Comparison of ENCODE assay signal across 16 cellular contexts in genomic region chr22:43078522-43078921, GRCh38. TPM values are rescaled to one million over a fixed set of nuclear protein-coding genes. Genes with fewer than 3 reads are reported as not detected.
DNase-seq lines count a peak whose midpoint lies in the region; ATAC-seq, FAIRE-seq and TF ChIP-seq lines count a peak whose summit lies in the region.
"Had no signal": no experiment of that assay in that cellular context is flagged by ENCODE, and none has a peak within 500 bp of the region (broad histone marks: within the 10 kb centered on the region; RNA-seq: fewer than 3 reads in every experiment).

No MANE protein-coding gene starts in this region.

- H3K9me3 ChIP-seq in HCT116 (ENCODE audit: control insufficient read depth in 1 of 2, insufficient read depth in 1 of 2, low read depth in 1 of 2, low read length in 2 of 2) (no peaks in the 10 kb centered on the region), K562 (replicated peaks; ENCODE audit: control insufficient read depth, insufficient read depth, low read depth, low read length) (no peaks in the 10 kb centered on the region), liver (ENCODE audit: control insufficient read depth in 4 of 4, low read length in 3 of 4) (no peaks in the 10 kb centered on the region), OCI-LY7 (ENCODE audit: low read length) (no peaks in the 10 kb centered on the region), testis (no peaks in the 10 kb centered on the region)
- H3K9me3 ChIP-seq: HAP-1, MG63 had no signal

- WGBS in K562 (ENCODE audit: insufficient coverage, low coverage, missing lambda C conversion rate), result 6% methylated on average over 5 of the region's 12 CpGs
- 57% methylated on average over 12 of the region's 12 CpGs for WGBS in liver
- WGBS in testis, 2 donors, result 85 to 91% methylated on average over 10 to 12 of the region's 12 CpGs

- intact Hi-C loops in HCT116 (cut with micrococcal nuclease), result no loop called here
- intact Hi-C loops in K562 (cut with micrococcal nuclease), result no loop called here
- intact Hi-C loops in OCI-LY7 (cut with micrococcal nuclease; ENCODE audit: unreplicated experiment), result no loop called here
- intact Hi-C loops in testis (cut with DNase I; ENCODE audit: low total_unique reads), result no loop called here

- H3K9me2 ChIP-seq in HCT116 (ENCODE audit: insufficient read depth), result no peaks in the 10 kb centered on the region
- no peaks in the 10 kb centered on the region for H3K9me2 ChIP-seq in OCI-LY7 (ENCODE audit: insufficient read depth, low read length)

- H3K4me2 ChIP-seq in HCT116 (ENCODE audit: low read length), result peak overlapping the region; percentile 57
- H3K4me2 ChIP-seq in K562 (ENCODE audit: insufficient read depth, low read length), result no peak overlapping the region
- no peak overlapping the region for H3K4me2 ChIP-seq in OCI-LY7 (ENCODE audit: low read length)

- H3K27ac ChIP-seq in HCT116 (ENCODE audit: low read depth, low read length) (no peak overlapping the region), K562 (ENCODE audit: extremely low read depth, low read depth, low read length) (no peak overlapping the region), liver (ENCODE audit: low read depth in 1 of 2, low read length in 2 of 2) (no peak overlapping the region), OCI-LY7 (ENCODE audit: low read depth, low read length, poor library complexity, severe bottlenecking) (no peak overlapping the region), testis (no peak overlapping the region)

- H3K79me2 ChIP-seq in HCT116 (ENCODE audit: insufficient read depth, low read length) (no peaks in the 10 kb centered on the region), K562 (ENCODE audit: control insufficient read depth, insufficient read depth, low read length) (no peaks in the 10 kb centered on the region), OCI-LY7 (ENCODE audit: insufficient read depth, low read depth, low read length) (no peaks in the 10 kb centered on the region)

- BruUV-seq in HCT116 (replicated peaks; lab: Mats Ljungman, UMichigan) (no TSS peak), K562 (replicated peaks; lab: Mats Ljungman, UMichigan) (no TSS peak), OCI-LY7 (replicated peaks; lab: Mats Ljungman, UMichigan) (no TSS peak)

- peak; percentile 82 for ATAC-seq in HCT116
- ATAC-seq in K562, result 0 out of 3 replicates have a peak, but pooled peaks have one; percentile 42
- ATAC-seq in GM18909 (IDR thresholded peaks at IDR 0.05; ENCODE audit: poor library complexity, unreplicated experiment), result no peak
- ATAC-seq: CD8-positive, alpha-beta T cell had no signal

- no peaks in the 10 kb centered on the region for H3K36me3 ChIP-seq in HCT116 (ENCODE audit: control insufficient read depth in 1 of 2, insufficient read depth in 2 of 2, low read length in 2 of 2)
- no peaks in the 10 kb centered on the region for H3K36me3 ChIP-seq in K562 (ENCODE audit: control insufficient read depth, insufficient read depth, low read length)
- no peaks in the 10 kb centered on the region for H3K36me3 ChIP-seq in liver (ENCODE audit: control insufficient read depth in 4 of 4, insufficient read depth in 3 of 4, low read depth in 1 of 4, low read length in 3 of 4)
- no peaks in the 10 kb centered on the region for H3K36me3 ChIP-seq in OCI-LY7 (ENCODE audit: insufficient read depth, low read length)
- H3K36me3 ChIP-seq in testis (ENCODE audit: low read depth, missing control alignments), result no peaks in the 10 kb centered on the region
- H3K36me3 ChIP-seq: HAP-1, MG63 had no signal

- H4K20me1 ChIP-seq in HCT116 (ENCODE audit: insufficient read depth) (no peaks in the 10 kb centered on the region), K562 (replicated peaks; ENCODE audit: control insufficient read depth, insufficient read depth, low read length) (no peaks in the 10 kb centered on the region), OCI-LY7 (ENCODE audit: insufficient read depth, low read length) (no peaks in the 10 kb centered on the region)

- POLR2A ChIA-PET in HCT116 (lab: Charles Lee) (no interaction called here), K562 (lab: Yijun Ruan, JAX) (no interaction called here), OCI-LY7 (lab: Charles Lee) (no interaction called here)

- in situ Hi-C loops in Caki2 (cut with HindIII; ENCODE audit: low pct_unique_long_range_greater_than_20kb, low sequenced_read_pairs), result no loop called here
- in situ Hi-C loops in K562 (cut with MboI), result no loop called here

- CTCF ChIA-PET in HCT116 (lab: Charles Lee) (no interaction called here), K562 (lab: Yijun Ruan, JAX; ENCODE audit: low intra/inter-chr PET ratio) (no interaction called here), OCI-LY7 (lab: Charles Lee; ENCODE audit: unreplicated experiment) (no interaction called here)

- H3K27me3 ChIP-seq in HCT116 (ENCODE audit: insufficient read depth, low read length), result no peaks in the 10 kb centered on the region
- H3K27me3 ChIP-seq in K562 (ENCODE audit: control insufficient read depth in 2 of 2, insufficient read depth in 2 of 2, low read length in 2 of 2), result no peaks in the 10 kb centered on the region
- no peaks in the 10 kb centered on the region for H3K27me3 ChIP-seq in liver (ENCODE audit: control insufficient read depth in 4 of 4, insufficient read depth in 4 of 4, low read length in 3 of 4)
- no peaks in the 10 kb centered on the region for H3K27me3 ChIP-seq in testis
- H3K27me3 ChIP-seq: MG63 had no signal

- H3K9me1 ChIP-seq in K562 (ENCODE audit: control insufficient read depth, insufficient read depth, low read length), result no peaks in the 10 kb centered on the region

- RAD21 ChIA-PET in HCT116 (lab: Charles Lee; ENCODE audit: low non-redundant PET in 1 of 2, low total read pairs in 2 of 2, uncharacterized antibody in 2 of 2, unreplicated experiment in 2 of 2), result no interaction called here

- TF ChIP-seq RAD21 in HCT116 (IDR thresholded peaks at IDR 0.05; ENCODE audit: low read depth) (no peak), K562 (CRISPR knock-in tag; conservative IDR thresholded peaks at IDR 0.05 in 1 of 2, IDR thresholded peaks at IDR 0.05 in 1 of 2) (no peak), liver (IDR thresholded peaks at IDR 0.05) (no peak)

- DNase-seq in Caki2 (ENCODE audit: low read depth), result peak; percentile 26
- DNase-seq in HCT116 (ENCODE audit: low read depth, low spot score), result no peak
- DNase-seq in K562 (ENCODE audit: extremely low read depth in 1 of 4, low spot score in 3 of 4), result peak in 2 of 4 experiments; percentile 17 to 21
- DNase-seq in OCI-LY7 (ENCODE audit: low spot score), result no peak
- no peak for DNase-seq in NCI-H446 treated with DMSO at 0.1 percent for 48 hours (lab: John Stamatoyannopoulos, UW)
- no peak for DNase-seq in testis
- DNase-seq: CD8-positive, alpha-beta T cell; KBM-7; MG63; NCI-H1105; NCI-H1694 treated with DMSO at 0.1 percent for 48 hours had no signal

- H3K4me1 ChIP-seq in HCT116 (ENCODE audit: control insufficient read depth in 1 of 2, insufficient read depth in 2 of 2, low read length in 2 of 2) (peaks cover 13 to 26% of the 10 kb centered on the region in 2 experiments), K562 (replicated peaks in 1 of 2; ENCODE audit: control insufficient read depth in 2 of 2, insufficient read depth in 2 of 2, low read length in 2 of 2) (peaks cover 0 to 3% of the 10 kb centered on the region in 2 experiments; a peak in 3 of 5 replicates), liver (ENCODE audit: control insufficient read depth in 4 of 4, insufficient read depth in 4 of 4, low read length in 3 of 4) (no peaks in the 10 kb centered on the region), OCI-LY7 (ENCODE audit: insufficient read depth, low read length, poor library complexity, severe bottlenecking) (no peaks in the 10 kb centered on the region), testis (no peaks in the 10 kb centered on the region)
- H3K4me1 ChIP-seq: HAP-1 had no signal

- no peak overlapping the region; the same call in 1 of the 2 replicates for H3K9ac ChIP-seq in HCT116 (ENCODE audit: low read length)
- no peak overlapping the region for H3K9ac ChIP-seq in K562 (ENCODE audit: insufficient read depth in 1 of 2, low read depth in 2 of 2, low read length in 2 of 2)
- H3K9ac ChIP-seq in liver (ENCODE audit: low read depth in 1 of 2, low read length in 2 of 2), result no peak overlapping the region

- H3K4me3 ChIP-seq in HCT116 (replicated peaks in 1 of 2; ENCODE audit: low read depth in 1 of 2, low read length in 2 of 2), result no peak overlapping the region
- no peak overlapping the region for H3K4me3 ChIP-seq in K562
- no peak overlapping the region for H3K4me3 ChIP-seq in liver (ENCODE audit: low read depth in 1 of 3, low read length in 3 of 3)
- no peak overlapping the region for H3K4me3 ChIP-seq in OCI-LY7 (ENCODE audit: low read depth, low read length, poor library complexity, severe bottlenecking)
- no peak overlapping the region for H3K4me3 ChIP-seq in testis
- H3K4me3 ChIP-seq: HAP-1, MG63 had no signal

- H2AFZ ChIP-seq in HCT116 (ENCODE audit: low read depth, low read length, poor library complexity, severe bottlenecking), result no peak overlapping the region
- no peak overlapping the region for H2AFZ ChIP-seq in K562 (ENCODE audit: low read depth, low read length)
- no peak overlapping the region for H2AFZ ChIP-seq in OCI-LY7 (ENCODE audit: low read length)

- FAIRE-seq in K562 (lab: Jason Lieb, UNC), result no peak
- FAIRE-seq: GM18507 had no signal

- no peak for TF ChIP-seq POLR2A in HCT116 (IDR thresholded peaks at IDR 0.05; ENCODE audit: borderline replicate concordance, extremely low read depth, insufficient read depth, insufficient read length)
- no peak for TF ChIP-seq POLR2A in K562 (conservative IDR thresholded peaks at IDR 0.05)
- no peak for TF ChIP-seq POLR2A in testis (IDR thresholded peaks at IDR 0.05)

- no peak for TF ChIP-seq EP300 in K562 (IDR thresholded peaks at IDR 0.05; ENCODE audit: low read length)

- TF ChIP-seq CTCF in HCT116 (IDR thresholded peaks at IDR 0.05 in 2 of 3, conservative IDR thresholded peaks at IDR 0.05 in 1 of 3; ENCODE audit: borderline replicate concordance in 1 of 3, insufficient read depth in 1 of 3, low read depth in 2 of 3, low read length in 2 of 3) (no peak), K562 (IDR thresholded peaks at IDR 0.05 in 2 of 3, conservative IDR thresholded peaks at IDR 0.05 in 1 of 3; ENCODE audit: insufficient read depth in 2 of 3, low read depth in 1 of 3, low read length in 3 of 3) (no peak), liver (IDR thresholded peaks at IDR 0.05; ENCODE audit: low read depth, low read length, missing input control) (no peak), OCI-LY7 (conservative IDR thresholded peaks at IDR 0.05; ENCODE audit: low read length) (no peak), testis (IDR thresholded peaks at IDR 0.05) (no peak)

RNA-seq across cellular contexts. Expression of gene TTLL1, which starts 10.7 kb away (rescaled TPM):
- 7.2 and 13.0 TPM in 2 replicates for total RNA-seq in Caki2 (2014; rRNA removed; shearing (Covaris generic); ENCODE audit: low replicate concordance)
- total RNA-seq in HCT116 (2021; ENCODE audit: unreplicated experiment), result 4.3 TPM
- 6.8 and 7.4 TPM in 2 replicates for polyA plus RNA-seq in HCT116 (2012)
- total RNA-seq in K562 (2011; cell fraction: chromatin; rRNA removed; ENCODE audit: low replicate concordance), result 0.49 and 0.81 TPM in 2 replicates
- total RNA-seq in K562 (2011; cell fraction: nucleolus; rRNA removed), result 0.33 and 0.66 TPM in 2 replicates
- total RNA-seq in K562 (2011; cell fraction: nucleoplasm; rRNA removed), result 0.37 TPM in 1 of 2 replicates, not detected in the other
- total RNA-seq in K562 (2014; rRNA removed), result 0.14 and 0.29 TPM in 2 replicates
- total RNA-seq in K562 (2014; rRNA removed; fragmentation: Illumina TruSeq; extraction: Trizol), result 0.22 and 0.25 TPM in 2 replicates
- 0.19 and 0.43 TPM in 2 replicates for total RNA-seq in K562 (2015; rRNA removed; fragmentation: Illumina TruSeq; extraction: Trizol)
- 0.16 and 0.29 TPM in 2 replicates for total RNA-seq in K562 (2021)
- polyA plus RNA-seq in K562 (2011; rRNA removed), result 0.85 and 1.7 TPM in 2 replicates
- 0.94 and 2.0 TPM in 2 replicates for polyA plus RNA-seq in K562 (2011; cell fraction: cytosol; rRNA removed)
- polyA plus RNA-seq in K562 (2011; cell fraction: nucleus; rRNA removed), result 0.64 and 1.2 TPM in 2 replicates
- polyA plus RNA-seq in K562 (2012), result 0.43 and 2.2 TPM in 2 replicates
- polyA plus RNA-seq in K562 (2014; fragmentation: Illumina TruSeq; extraction: Trizol), result 0.26 and 0.36 TPM in 2 replicates
- polyA plus RNA-seq in K562 (2014; fragmentation: Nextera tagmentation; extraction: Ambion mirVana), result under 1 TPM; 0.06 to 0.08 TPM
- 0.17 and 0.76 TPM in 2 replicates for polyA plus RNA-seq in K562 (2014; rRNA removed)
- 0.63 and 1.1 TPM in 2 replicates for polyA minus RNA-seq in K562 (2011; rRNA and poly(A)+ RNA removed)
- polyA minus RNA-seq in K562 (2011; cell fraction: cytosol; rRNA and poly(A)+ RNA removed), result not detected in 2 replicates
- 0.27 and 0.44 TPM in 2 replicates for polyA minus RNA-seq in K562 (2011; cell fraction: nucleus; rRNA and poly(A)+ RNA removed)
- total RNA-seq in liver, result 1 to 10 TPM in 1 of 2 donors, under 1 TPM in 1; 0.50 to 2.2 TPM
- polyA plus RNA-seq in liver, result 1 to 10 TPM; 1.1 to 1.2 TPM
- 5.5 and 5.8 TPM in 2 replicates for total RNA-seq in OCI-LY7 (2014; rRNA removed; shearing (Covaris generic))
- total RNA-seq in OCI-LY7 (2022), result 7.1 and 9.9 TPM in 2 replicates
- 10 to 100 TPM; 22.5 to 28.9 TPM for total RNA-seq in testis
- polyA plus RNA-seq in testis (ENCODE audit: insufficient read depth, low read depth, low replicate concordance), result 30.0 TPM

RNA-seq across cellular contexts. Expression of gene BIK, which starts 32.0 kb away (rescaled TPM):
- total RNA-seq in Caki2 (2014; rRNA removed; shearing (Covaris generic); ENCODE audit: low replicate concordance), result 14.9 and 27.0 TPM in 2 replicates
- 31.0 TPM for total RNA-seq in HCT116 (2021; ENCODE audit: unreplicated experiment)
- polyA plus RNA-seq in HCT116 (2012), result 30.0 and 30.2 TPM in 2 replicates
- not detected in 2 replicates for total RNA-seq in K562 (2011; cell fraction: chromatin; rRNA removed; ENCODE audit: low replicate concordance)
- 0.33 TPM in 1 of 2 replicates, not detected in the other for total RNA-seq in K562 (2011; cell fraction: nucleolus; rRNA removed)
- total RNA-seq in K562 (2011; cell fraction: nucleoplasm; rRNA removed), result not detected in 2 replicates
- 0.18 and 0.69 TPM in 2 replicates for total RNA-seq in K562 (2014; rRNA removed)
- total RNA-seq in K562 (2014; rRNA removed; fragmentation: Illumina TruSeq; extraction: Trizol), result 0.15 and 0.19 TPM in 2 replicates
- total RNA-seq in K562 (2015; rRNA removed; fragmentation: Illumina TruSeq; extraction: Trizol), result not detected in 2 replicates
- 0.20 and 0.22 TPM in 2 replicates for total RNA-seq in K562 (2021)
- polyA plus RNA-seq in K562 (2011; rRNA removed), result 0.08 and 0.34 TPM in 2 replicates
- 0.58 and 0.78 TPM in 2 replicates for polyA plus RNA-seq in K562 (2011; cell fraction: cytosol; rRNA removed)
- polyA plus RNA-seq in K562 (2011; cell fraction: nucleus; rRNA removed), result 0.41 TPM in 1 of 2 replicates, not detected in the other
- polyA plus RNA-seq in K562 (2012), result 0.10 and 0.18 TPM in 2 replicates
- not detected in 2 replicates for polyA plus RNA-seq in K562 (2014; fragmentation: Illumina TruSeq; extraction: Trizol)
- polyA plus RNA-seq in K562 (2014; fragmentation: Nextera tagmentation; extraction: Ambion mirVana), result not detected
- polyA plus RNA-seq in K562 (2014; rRNA removed), result 0.23 and 0.28 TPM in 2 replicates
- not detected in 2 replicates for polyA minus RNA-seq in K562 (2011; rRNA and poly(A)+ RNA removed)
- polyA minus RNA-seq in K562 (2011; cell fraction: cytosol; rRNA and poly(A)+ RNA removed), result not detected in 2 replicates
- polyA minus RNA-seq in K562 (2011; cell fraction: nucleus; rRNA and poly(A)+ RNA removed), result not detected in 2 replicates
- total RNA-seq in liver, result under 1 TPM in 1 of 2 donors, not detected in 1; 0.33 TPM
- polyA plus RNA-seq in liver, result under 1 TPM; 0.23 to 0.89 TPM
- total RNA-seq in OCI-LY7 (2014; rRNA removed; shearing (Covaris generic)), result 104 and 143 TPM in 2 replicates
- 67.6 and 88.4 TPM in 2 replicates for total RNA-seq in OCI-LY7 (2022)
- total RNA-seq in testis, result 1 to 10 TPM; 7.2 to 9.6 TPM
- 2.5 TPM for polyA plus RNA-seq in testis (ENCODE audit: insufficient read depth, low read depth, low replicate concordance)
- total RNA-seq: RPMI7951 had no signal
